In genomic region chr20:31573555-31574295, GRCh38 we compare ENCODE assay signal across 8 cellular contexts. TPM values are rescaled to one million over a fixed set of nuclear protein-coding genes. Genes with fewer than 3 reads are reported as not detected.
DNase-seq lines count a peak whose midpoint lies in the region; ATAC-seq, FAIRE-seq and TF ChIP-seq lines count a peak whose summit lies in the region.

No MANE protein-coding gene starts in this region.

- peak overlapping the region; percentile 94 for H2BK12ac ChIP-seq in trophoblast cell (ENCODE audit: low read length)

- FAIRE-seq in D721Med (lab: Jason Lieb, UNC), result no peak

- peak overlapping the region; percentile 78 for H3K4ac ChIP-seq in trophoblast cell (ENCODE audit: low read depth, low read length)

- H3K27me3 Mint-ChIP-seq in endothelial cell (ENCODE audit: unreplicated experiment), result peaks cover 24% of the 10 kb centered on the region

- H3K4me2 ChIP-seq in PC-9, result peak overlapping the region; percentile 77
- peak overlapping the region; percentile 57 for H3K4me2 ChIP-seq in trophoblast cell (ENCODE audit: low read length)

- H3K14ac ChIP-seq in trophoblast cell (ENCODE audit: low read length), result peak overlapping the region; percentile 96

- no peak overlapping the region for H3K23ac ChIP-seq in trophoblast cell (ENCODE audit: low read length)

- intact Hi-C loops in PC-9 (cut with micrococcal nuclease; ENCODE audit: unreplicated experiment) (loop anchor here (1.0 kb wide), 2 partner anchors 20 to 31 kb away; no protein-coding TSS in a partner anchor), head of caudate nucleus (cut with DNase I) (no loop called here)

- H3K27me3 ChIP-seq in PC-9 (ENCODE audit: insufficient read depth, low read depth) (no peaks in the 10 kb centered on the region), trophoblast cell (ENCODE audit: insufficient read depth, low read length) (no peaks in the 10 kb centered on the region)

- H3K27ac ChIP-seq in PC-9 (peak overlapping the region; percentile 96), trophoblast cell (ENCODE audit: low read depth, low read length) (peak overlapping the region; percentile 99)

- H3K4me1 ChIP-seq in PC-9 (replicated peaks; ENCODE audit: insufficient read depth) (peaks cover 38% of the 10 kb centered on the region), trophoblast cell (ENCODE audit: control insufficient read depth in 1 of 2, insufficient read depth in 2 of 2, low read length in 2 of 2) (peaks cover 34 to 46% of the 10 kb centered on the region in 2 experiments)

- H3K4me3 ChIP-seq in PC-9 (peak overlapping the region; percentile 64), trophoblast cell (ENCODE audit: low read depth, low read length) (no peak overlapping the region)

- no peaks in the 10 kb centered on the region for H3K9me2 ChIP-seq in PC-9 (ENCODE audit: insufficient read depth)

- H2BK120ac ChIP-seq in trophoblast cell (ENCODE audit: insufficient read depth, low read length, poor library complexity), result peak overlapping the region; percentile 99

- H3K9me3 ChIP-seq in PC-9 (ENCODE audit: insufficient read depth, low read depth) (no peaks in the 10 kb centered on the region), trophoblast cell (ENCODE audit: insufficient read depth, low read depth, low read length) (no peaks in the 10 kb centered on the region)

- DNase-seq in PC-9 (peak; percentile 29 to 65), endothelial cell (ENCODE audit: low spot score) (no peak), trophoblast cell (no peak), head of caudate nucleus (no peak), D721Med (ENCODE audit: insufficient read length, low spot score) (no peak)
- no peak for DNase-seq in activated effector memory CD4-positive, alpha-beta T cell treated with Interleukin-2 at 50 U/mL for 16 hours

- peak overlapping the region; percentile 75 for H4K12ac ChIP-seq in trophoblast cell (ENCODE audit: low read depth, low read length)

- H3K79me2 ChIP-seq in PC-9 (ENCODE audit: low read depth) (no peaks in the 10 kb centered on the region), trophoblast cell (ENCODE audit: control insufficient read depth, insufficient read depth, low read length, poor library complexity) (peaks cover 22% of the 10 kb centered on the region)

- CTCF ChIA-PET in PC-9 (lab: Charles Lee), result interaction anchor here (1.0 to 18.7 kb wide), 6 partner anchors 11 to 36 kb away, joined by 4 to 407 read pairs (median 6); partner anchors contain the start of gene ID1

- peak overlapping the region; percentile 97 for H2AK5ac ChIP-seq in trophoblast cell (ENCODE audit: low read length)

- H4K20me1 ChIP-seq in PC-9 (ENCODE audit: insufficient read depth), result no peaks in the 10 kb centered on the region

- H3K9me3 Mint-ChIP-seq in endothelial cell (ENCODE audit: unreplicated experiment), result no peaks in the 10 kb centered on the region

- TF ChIP-seq CTCF in PC-9 (conservative IDR thresholded peaks at IDR 0.05) (no peak), endothelial cell (IDR thresholded peaks at IDR 0.05; ENCODE audit: unreplicated experiment) (no peak), D721Med (IDR thresholded peaks at IDR 0.05; ENCODE audit: insufficient read depth, missing control alignments) (no peak)

- H2AFZ ChIP-seq in PC-9 (peak overlapping the region; percentile 75; the same call in 1 of the 2 replicates), trophoblast cell (ENCODE audit: insufficient read depth, low read length, poor library complexity) (peak overlapping the region; percentile 90)

- peak overlapping the region; percentile 98 for H4K8ac ChIP-seq in trophoblast cell (ENCODE audit: low read depth, low read length)

- H3K36me3 Mint-ChIP-seq in endothelial cell (ENCODE audit: low read depth, unreplicated experiment), result peaks cover 10% of the 10 kb centered on the region

- peaks cover 25% of the 10 kb centered on the region for H3K4me1 Mint-ChIP-seq in endothelial cell (ENCODE audit: unreplicated experiment)

- peak overlapping the region; percentile 83 for H3K4me3 Mint-ChIP-seq in endothelial cell (ENCODE audit: unreplicated experiment)

- peaks cover 33% of the 10 kb centered on the region; the same call in 1 of the 2 replicates for H3F3A ChIP-seq in PC-9 (ENCODE audit: insufficient read depth, low read depth)

- H3K36me3 ChIP-seq in PC-9 (ENCODE audit: low read depth), result 0 out of 2 replicates have a peak, but pooled peaks cover 6% of the 10 kb centered on the region
- peaks cover 14 to 25% of the 10 kb centered on the region in 2 experiments for H3K36me3 ChIP-seq in trophoblast cell (ENCODE audit: control insufficient read depth in 1 of 2, insufficient read depth in 2 of 2, low read length in 2 of 2)

- POLR2A ChIA-PET in PC-9 (lab: Charles Lee; ENCODE audit: unreplicated experiment), result interaction anchor here (0.6 to 2.1 kb wide), 16 partner anchors 15 to 264 kb away, joined by 3 to 82 read pairs (median 8); partner anchors contain the start of gene ID1

- H3K79me1 ChIP-seq in trophoblast cell (ENCODE audit: low read length), result peaks cover 63% of the 10 kb centered on the region

- peak overlapping the region; percentile 94 for H3K27ac Mint-ChIP-seq in endothelial cell (ENCODE audit: unreplicated experiment)

- H3K18ac ChIP-seq in trophoblast cell (ENCODE audit: low read length), result peak overlapping the region; percentile 85

- no peak for TF ChIP-seq POLR2A in GM18505 (IDR thresholded peaks at IDR 0.05; ENCODE audit: borderline replicate concordance, extremely low read depth, insufficient read depth, insufficient read length)

- H3K9ac ChIP-seq in trophoblast cell (ENCODE audit: low read length), result peak overlapping the region; percentile 8

- BruUV-seq in PC-9 (replicated peaks; lab: Mats Ljungman, UMichigan), result TSS peak; percentile 90

- ATAC-seq in GM18505 (IDR thresholded peaks at IDR 0.05; ENCODE audit: unreplicated experiment) (peak; percentile 13), HG03045 (IDR thresholded peaks at IDR 0.05; ENCODE audit: unreplicated experiment) (peak; percentile 5)

- no CpG with 5 or more reads among the region's 19 CpGs for WGBS in trophoblast cell (ENCODE audit: extremely low coverage, insufficient coverage, insufficient read length)

- H4K91ac ChIP-seq in trophoblast cell (ENCODE audit: low read depth, low read length), result peak overlapping the region; percentile 100

- peak overlapping the region; percentile 99 for H2BK5ac ChIP-seq in trophoblast cell (ENCODE audit: low read depth, low read length, poor library complexity)

RNA-seq across cellular contexts. Expression of gene ID1, which starts 31.4 kb away (rescaled TPM):
- total RNA-seq in PC-9 (2021), result 74.4 and 164 TPM in 2 replicates
- 85.2 TPM for total RNA-seq in endothelial cell (ENCODE audit: unreplicated experiment)
- 992 and 1,052 TPM in 2 replicates for polyA plus RNA-seq in trophoblast cell (2013)

RNA-seq across cellular contexts. Expression of gene HM13, which starts 59.5 kb away (rescaled TPM):
- total RNA-seq in PC-9 (2021) (220 and 272 TPM in 2 replicates), endothelial cell (ENCODE audit: unreplicated experiment) (153 TPM)
- 246 and 265 TPM in 2 replicates for polyA plus RNA-seq in trophoblast cell (2013)

Comparison
In these comparisons a context has a peak if more than half of its experiments do, and no peak if none do; other contexts are left out.
1. DNase-seq: peak in PC-9 (2 of 2); none in endothelial cell (single experiment), trophoblast cell (0 of 2), head of caudate nucleus (0 of 42), D721Med (single experiment) and activated effector memory CD4-positive, alpha-beta T cell treated with Interleukin-2 at 50 U/mL for 16 hours (single experiment).